1 cellular context compared by ENCODE assay signal in the genomic region with DNA sequence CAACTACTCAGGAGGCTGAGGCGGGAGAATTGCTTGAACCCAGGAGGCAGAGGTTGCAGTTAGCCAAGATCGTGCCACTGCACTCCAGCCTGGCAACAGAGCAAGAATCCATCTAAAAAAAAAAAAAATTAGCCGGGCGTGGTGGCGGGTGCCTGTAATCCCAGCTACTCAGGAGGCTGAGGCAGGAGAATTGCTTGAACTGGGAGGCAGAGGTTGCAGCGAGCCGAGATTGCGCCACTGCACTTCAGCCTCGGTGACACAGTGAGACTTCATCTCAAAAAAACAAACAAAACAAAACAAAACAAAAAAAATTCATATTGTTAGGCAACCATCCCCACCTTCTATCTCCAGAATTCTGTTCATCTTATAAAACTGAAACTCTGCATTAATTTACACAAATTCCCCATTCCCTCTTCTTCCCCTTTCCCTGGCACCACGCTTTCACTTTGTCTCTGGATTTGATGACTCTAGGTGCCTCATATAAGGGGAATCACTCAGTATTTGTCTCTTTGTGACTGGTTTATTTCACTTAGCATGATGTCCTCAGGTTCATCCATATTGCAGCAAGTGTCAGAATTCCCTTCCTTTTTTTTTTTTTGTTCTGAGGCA.
A peak's percentile ranks its signal among the peaks of the same experiment; 100 is the strongest.
TF ChIP-seq lines count a peak whose summit lies in the region.

No MANE protein-coding gene starts in this region.

TF ChIP-seq in K562, 482 proteins besides CTCF, POLR2A, EP300 and RAD21:
- peak; percentile 50 for TF ChIP-seq CEBPB (tag; IDR thresholded peaks at IDR 0.05)
